In genomic region chr3:13853978-13854296, GRCh38 we compare ENCODE assay signal across 19 cellular contexts. TPM values are rescaled to one million over a fixed set of nuclear protein-coding genes. Genes with fewer than 3 reads are reported as not detected.
A peak's percentile ranks its signal among the peaks of the same experiment; 100 is the strongest.
DNase-seq lines count a peak whose midpoint lies in the region; ATAC-seq and TF ChIP-seq lines count a peak whose summit lies in the region.
"Had no signal": no experiment of that assay in that cellular context is flagged by ENCODE, and none has a peak within 500 bp of the region (broad histone marks: within the 10 kb centered on the region; RNA-seq: fewer than 3 reads in every experiment).

No MANE protein-coding gene starts in this region.

- POLR2A ChIA-PET in MCF 10A (lab: Yijun Ruan, JAX), result interaction anchor here (0.6 to 0.9 kb wide), 4 partner anchors 114 to 839 kb away, joined by 3 read pairs; no protein-coding TSS in a partner anchor

- H3K27ac Mint-ChIP-seq in MCF 10A (ENCODE audit: low read depth, unreplicated experiment), result peak overlapping the region; percentile 53
- H3K27ac Mint-ChIP-seq in type B pancreatic cell, result peak overlapping the region; percentile 48
- H3K27ac Mint-ChIP-seq in HFFc6, result no peak overlapping the region

- no peak overlapping the region for H3K27ac ChIP-seq in breast epithelium
- H3K27ac ChIP-seq: left ventricle myocardium inferior, parathyroid adenoma, VCaP had no signal

- H3K9me3 Mint-ChIP-seq in MCF 10A (ENCODE audit: unreplicated experiment), result no peaks in the 10 kb centered on the region
- no peaks in the 10 kb centered on the region for H3K9me3 Mint-ChIP-seq in type B pancreatic cell
- no peaks in the 10 kb centered on the region for H3K9me3 Mint-ChIP-seq in HFFc6
- H3K9me3 Mint-ChIP-seq: activated naive CD4-positive, alpha-beta T cell treated with anti-CD3 and anti-CD28 coated beads, Interleukin-2, amount 50 U/mL, for 24 hours; stimulated activated naive CD8-positive, alpha-beta T cell treated with anti-CD3 and anti-CD28 coated beads, Interleukin-15, amount 100 ng/mL, for 72 hours; T-cell had no signal

- no peak overlapping the region for H3K4me3 Mint-ChIP-seq in MCF 10A (ENCODE audit: unreplicated experiment)
- no peak overlapping the region for H3K4me3 Mint-ChIP-seq in type B pancreatic cell
- no peak overlapping the region for H3K4me3 Mint-ChIP-seq in HFFc6
- H3K4me3 Mint-ChIP-seq: activated naive CD4-positive, alpha-beta T cell treated with anti-CD3 and anti-CD28 coated beads, Interleukin-2, amount 50 U/mL, for 24 hours; stimulated activated naive CD8-positive, alpha-beta T cell treated with anti-CD3 and anti-CD28 coated beads, Interleukin-15, amount 100 ng/mL, for 72 hours; T-cell had no signal

- no peaks in the 10 kb centered on the region for H3K27me3 Mint-ChIP-seq in MCF 10A (ENCODE audit: insufficient read depth, unreplicated experiment)
- peaks cover 12% of the 10 kb centered on the region for H3K27me3 Mint-ChIP-seq in type B pancreatic cell
- peaks cover 13% of the 10 kb centered on the region for H3K27me3 Mint-ChIP-seq in HFFc6 (ENCODE audit: insufficient read depth)
- H3K27me3 Mint-ChIP-seq: activated naive CD4-positive, alpha-beta T cell treated with anti-CD3 and anti-CD28 coated beads, Interleukin-2, amount 50 U/mL, for 24 hours; T-cell had no signal

- DNase-seq in MCF 10A (ENCODE audit: unreplicated experiment) (peak; percentile 86), breast epithelium (ENCODE audit: low spot score in 2 of 2) (no peak), M059J (ENCODE audit: low read depth) (peak; percentile 78), epithelial cell of esophagus (ENCODE audit: low read depth) (peak; percentile 96), type B pancreatic cell (ENCODE audit: extremely low spot score, unreplicated experiment) (no peak), HFFc6 (no peak)
- DNase-seq: activated CD8-positive, alpha-beta memory T cell treated with anti-CD3 and anti-CD28 coated beads, Interleukin-2, amount 50 U/mL, for 4 hours; DMS 273 treated with DMSO at 0.1 percent for 48 hours; hypothalamus; left ventricle myocardium inferior; NCI-H69; small intestine; stimulated activated naive CD8-positive, alpha-beta T cell treated with anti-CD3 and anti-CD28 coated beads, Interleukin-15, amount 100 ng/mL, for 72 hours had no signal

- TF ChIP-seq CTCF in MCF 10A (IDR thresholded peaks at IDR 0.05; ENCODE audit: unreplicated experiment), result no peak
- TF ChIP-seq CTCF in breast epithelium (IDR thresholded peaks at IDR 0.05), result no peak
- TF ChIP-seq CTCF in epithelial cell of esophagus (IDR thresholded peaks at IDR 0.05; ENCODE audit: insufficient read depth, low read depth, low read length, missing control alignments), result no peak
- no peak for TF ChIP-seq CTCF in type B pancreatic cell (conservative IDR thresholded peaks at IDR 0.05)
- no peak for TF ChIP-seq CTCF in HFFc6 (IDR thresholded peaks at IDR 0.05)

- H3K4me3 ChIP-seq in breast epithelium (no peak overlapping the region), epithelial cell of esophagus (ENCODE audit: low read length) (no peak overlapping the region)
- H3K4me3 ChIP-seq: left ventricle myocardium inferior had no signal

- no peak for TF ChIP-seq POLR2A in breast epithelium (IDR thresholded peaks at IDR 0.05)

- BruUV-seq in MCF 10A (replicated peaks; lab: Mats Ljungman, UMichigan), result no TSS peak

- H3K27me3 ChIP-seq in breast epithelium, result peaks cover 0 to 53% of the 10 kb centered on the region in 2 donors

- H3K9me3 ChIP-seq in breast epithelium, result no peaks in the 10 kb centered on the region
- H3K9me3 ChIP-seq: left ventricle myocardium inferior had no signal

- no peaks in the 10 kb centered on the region for H3K36me3 ChIP-seq in breast epithelium
- H3K36me3 ChIP-seq: left ventricle myocardium inferior had no signal

- H3K4me1 Mint-ChIP-seq in MCF 10A (ENCODE audit: insufficient read depth, unreplicated experiment) (peaks cover 40% of the 10 kb centered on the region), type B pancreatic cell (ENCODE audit: unreplicated experiment) (peaks cover 6% of the 10 kb centered on the region), HFFc6 (ENCODE audit: low read depth) (no peaks in the 10 kb centered on the region)

- ATAC-seq in HG03457 (IDR thresholded peaks at IDR 0.05; ENCODE audit: unreplicated experiment) (no peak), GM21390 (IDR thresholded peaks at IDR 0.05; ENCODE audit: unreplicated experiment) (no peak)
- ATAC-seq: stimulated activated naive CD8-positive, alpha-beta T cell treated with anti-CD3 and anti-CD28 coated beads, Interleukin-15, amount 100 ng/mL, for 72 hours had no signal

- intact Hi-C loops in MCF 10A (cut with micrococcal nuclease) (no loop called here), breast epithelium (cut with DNase I; ENCODE audit: low total_unique reads) (no loop called here)

- H3K4me1 ChIP-seq in breast epithelium, result no peaks in the 10 kb centered on the region
- H3K4me1 ChIP-seq: left ventricle myocardium inferior, parathyroid adenoma had no signal

- H3K36me3 Mint-ChIP-seq in MCF 10A (ENCODE audit: insufficient read depth, unreplicated experiment), result peaks cover 6% of the 10 kb centered on the region
- no peaks in the 10 kb centered on the region for H3K36me3 Mint-ChIP-seq in type B pancreatic cell
- H3K36me3 Mint-ChIP-seq in HFFc6 (ENCODE audit: low read depth), result no peaks in the 10 kb centered on the region

- CTCF ChIA-PET in MCF 10A (lab: Yijun Ruan, JAX), result interaction anchor here (0.6 to 1.3 kb wide), 4 partner anchors 11 to 1141 kb away, joined by 3 to 4 read pairs (median 3); no protein-coding TSS in a partner anchor

RNA-seq across cellular contexts. Expression of gene WNT7A, which starts 25.9 kb away (rescaled TPM):
- total RNA-seq in MCF 10A (2022) (0.47 and 0.61 TPM in 2 replicates), breast epithelium (not detected), type B pancreatic cell (ENCODE audit: low replicate concordance) (3.4 and 15.1 TPM in 2 replicates)
- total RNA-seq in M059J (2014; rRNA removed; shearing (Covaris generic)), result 0.10 and 0.15 TPM in 2 replicates
- not detected for total RNA-seq in HFFc6 (2021; fragmentation: NEBNext Ultra II Directional; extraction: Animal tissue kit (Norgen Biotek cat#: 25700))
- total RNA-seq: left ventricle myocardium inferior had no signal

Comparison
In these comparisons a context has a peak if more than half of its experiments do, and no peak if none do; other contexts are left out.
1. DNase-seq: peak in MCF 10A (single experiment), M059J (single experiment) and epithelial cell of esophagus (single experiment); none in breast epithelium (0 of 2), type B pancreatic cell (single experiment) and HFFc6 (single experiment).